8 cellular contexts compared by ENCODE assay signal in the genomic region with DNA sequence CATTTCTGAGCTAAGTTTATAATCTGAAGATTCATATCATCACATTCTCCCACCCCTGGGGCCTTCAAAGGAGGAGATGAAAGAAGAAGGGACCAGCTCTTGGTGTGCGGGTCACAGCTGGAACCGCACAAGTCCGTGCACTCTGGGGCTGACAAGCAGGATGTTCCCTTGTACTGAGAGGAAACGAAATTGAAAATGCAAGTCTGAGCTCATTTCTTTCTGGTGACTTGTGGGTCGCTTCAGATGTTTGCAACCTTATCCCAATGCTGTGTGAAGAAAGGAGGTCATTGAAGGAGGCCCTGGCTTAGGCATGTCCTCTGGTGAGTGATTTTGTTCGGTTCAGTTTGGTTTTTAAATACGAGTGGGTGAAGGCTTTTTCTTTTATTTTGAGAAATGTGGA. TPM values are rescaled to one million over a fixed set of nuclear protein-coding genes. Genes with fewer than 3 reads are reported as not detected.
A peak's percentile ranks its signal among the peaks of the same experiment; 100 is the strongest.
DNase-seq lines count a peak whose midpoint lies in the region; ATAC-seq lines count a peak whose summit lies in the region.

No MANE protein-coding gene starts in this region.

- no peaks in the 10 kb centered on the region for H3K9me3 Mint-ChIP-seq in activated naive CD4-positive, alpha-beta T cell treated with anti-CD3 and anti-CD28 coated beads for 36 hours
- no peaks in the 10 kb centered on the region for H3K9me3 Mint-ChIP-seq in natural killer cell treated with Interleukin-12 subunit alpha and Interleukin-12 subunit beta and Interleukin-15 and Interleukin-18, amount 100 ng/mL, for 72 hours

- H3K27me3 ChIP-seq in H7 (ENCODE audit: control insufficient read depth, insufficient read depth, low read length), result no peaks in the 10 kb centered on the region

- intact Hi-C loops in activated naive CD4-positive, alpha-beta T cell treated with anti-CD3 and anti-CD28 coated beads for 36 hours (cut with micrococcal nuclease), result loop anchor here (1.0 to 10.0 kb wide), 11 partner anchors 14 to 734 kb away; no protein-coding TSS in a partner anchor

- H3K4me3 ChIP-seq in H7 (ENCODE audit: insufficient read depth, low read depth, low read length), result no peak overlapping the region

- H3K36me3 Mint-ChIP-seq in activated naive CD4-positive, alpha-beta T cell treated with anti-CD3 and anti-CD28 coated beads for 36 hours (ENCODE audit: low read depth), result peaks cover 7% of the 10 kb centered on the region
- H3K36me3 Mint-ChIP-seq in natural killer cell treated with Interleukin-12 subunit alpha and Interleukin-12 subunit beta and Interleukin-15 and Interleukin-18, amount 100 ng/mL, for 72 hours, result peaks cover 5% of the 10 kb centered on the region

- peak; percentile 75 for ATAC-seq in GM19452 (IDR thresholded peaks at IDR 0.05; ENCODE audit: unreplicated experiment)
- peak; percentile 75 for ATAC-seq in HG03520 (IDR thresholded peaks at IDR 0.05; ENCODE audit: unreplicated experiment)
- ATAC-seq in natural killer cell treated with Interleukin-12 subunit alpha and Interleukin-12 subunit beta and Interleukin-15 and Interleukin-18, amount 100 ng/mL, for 72 hours, result peak; percentile 88 to 93

- CTCF ChIA-PET in activated naive CD4-positive, alpha-beta T cell treated with anti-CD3 and anti-CD28 coated beads for 36 hours (lab: Charles Lee), result interaction anchor here (0.5 to 6.1 kb wide), 13 partner anchors 22 to 709 kb away, joined by 3 to 58 read pairs (median 3); no protein-coding TSS in a partner anchor

- peak; percentile 30 for DNase-seq in CD1c-positive myeloid dendritic cell (ENCODE audit: extremely low spot score)
- DNase-seq in activated naive CD4-positive, alpha-beta T cell treated with anti-CD3 and anti-CD28 coated beads for 36 hours, result peak; percentile 83
- no peak for DNase-seq in natural killer cell treated with Interleukin-12 subunit alpha and Interleukin-12 subunit beta and Interleukin-15 and Interleukin-18, amount 100 ng/mL, for 72 hours (ENCODE audit: low spot score)
- DNase-seq in middle frontal gyrus (ENCODE audit: extremely low spot score, low spot score), result no peak
- DNase-seq in H7, result no peak
- DNase-seq in kidney tubule cell (ENCODE audit: low spot score), result no peak

- peak overlapping the region; percentile 76 for H3K27ac Mint-ChIP-seq in activated naive CD4-positive, alpha-beta T cell treated with anti-CD3 and anti-CD28 coated beads for 36 hours
- H3K27ac Mint-ChIP-seq in natural killer cell treated with Interleukin-12 subunit alpha and Interleukin-12 subunit beta and Interleukin-15 and Interleukin-18, amount 100 ng/mL, for 72 hours, result peak overlapping the region; percentile 67 to 92

- H3K27me3 Mint-ChIP-seq in activated naive CD4-positive, alpha-beta T cell treated with anti-CD3 and anti-CD28 coated beads for 36 hours (ENCODE audit: low read depth), result no peaks in the 10 kb centered on the region
- H3K27me3 Mint-ChIP-seq in natural killer cell treated with Interleukin-12 subunit alpha and Interleukin-12 subunit beta and Interleukin-15 and Interleukin-18, amount 100 ng/mL, for 72 hours, result no peaks in the 10 kb centered on the region

- H3K4me3 Mint-ChIP-seq in activated naive CD4-positive, alpha-beta T cell treated with anti-CD3 and anti-CD28 coated beads for 36 hours, result peak overlapping the region; percentile 47
- H3K4me3 Mint-ChIP-seq in natural killer cell treated with Interleukin-12 subunit alpha and Interleukin-12 subunit beta and Interleukin-15 and Interleukin-18, amount 100 ng/mL, for 72 hours, result peak overlapping the region; percentile 85

- peaks cover 58% of the 10 kb centered on the region for H3K4me1 Mint-ChIP-seq in activated naive CD4-positive, alpha-beta T cell treated with anti-CD3 and anti-CD28 coated beads for 36 hours (ENCODE audit: low read depth)
- peaks cover 45 to 69% of the 10 kb centered on the region in 2 donors for H3K4me1 Mint-ChIP-seq in natural killer cell treated with Interleukin-12 subunit alpha and Interleukin-12 subunit beta and Interleukin-15 and Interleukin-18, amount 100 ng/mL, for 72 hours (ENCODE audit: low read depth in 2 of 2)

- H3K36me3 ChIP-seq in H7 (replicated peaks; ENCODE audit: control insufficient read depth, insufficient read depth, low read length), result no peaks in the 10 kb centered on the region

RNA-seq across cellular contexts. Expression of gene C9orf152, which starts 59.6 kb away (rescaled TPM):
- total RNA-seq in activated naive CD4-positive, alpha-beta T cell treated with anti-CD3 and anti-CD28 coated beads for 36 hours, result not detected
- not detected for total RNA-seq in natural killer cell treated with Interleukin-12 subunit alpha and Interleukin-12 subunit beta and Interleukin-15 and Interleukin-18, amount 100 ng/mL, for 72 hours
- total RNA-seq in H7 (2014; rRNA removed; shearing (Covaris generic)), result 0.11 TPM in 1 of 2 replicates, not detected in the other

Comparison
In these comparisons a context has a peak if more than half of its experiments do, and no peak if none do; other contexts are left out.
1. DNase-seq: peak in CD1c-positive myeloid dendritic cell (single experiment) and activated naive CD4-positive, alpha-beta T cell treated with anti-CD3 and anti-CD28 coated beads for 36 hours (single experiment); none in natural killer cell treated with Interleukin-12 subunit alpha and Interleukin-12 subunit beta and Interleukin-15 and Interleukin-18, amount 100 ng/mL, for 72 hours (single experiment), middle frontal gyrus (single experiment), H7 (single experiment) and kidney tubule cell (single experiment).
2. Peak in every context shown above with its lines, with median percentiles within 50 percentile points of each other: ATAC-seq.